In genomic region chr7:33044986-33045385, GRCh38 we compare ENCODE assay signal across 11 cellular contexts. TPM values are rescaled to one million over a fixed set of nuclear protein-coding genes. Genes with fewer than 3 reads are reported as not detected.
DNase-seq lines count a peak whose midpoint lies in the region; ATAC-seq and TF ChIP-seq lines count a peak whose summit lies in the region.
"Had no signal": no experiment of that assay in that cellular context is flagged by ENCODE, and none has a peak within 500 bp of the region (broad histone marks: within the 10 kb centered on the region; RNA-seq: fewer than 3 reads in every experiment).

No MANE protein-coding gene starts in this region.

- DNase-seq in DMS53 (lab: John Stamatoyannopoulos, UW): peak; percentile 56
- peak; percentile 37 for DNase-seq in fibroblast of the aortic adventitia (ENCODE audit: low read depth)
- no peak for DNase-seq in tibial artery
- DNase-seq in endodermal cell: no peak
- DNase-seq in BE2C: no peak
- DNase-seq in osteoblast (ENCODE audit: insufficient read length, low spot score, missing footprints): no peak
- DNase-seq: MG63 had no signal

- H3K9me3 ChIP-seq in tibial artery (no peaks in the 10 kb centered on the region), endodermal cell (ENCODE audit: control insufficient read depth, low read length) (no peaks in the 10 kb centered on the region), BE2C (no peaks in the 10 kb centered on the region), osteoblast (ENCODE audit: low read depth, low read length) (no peaks in the 10 kb centered on the region)
- H3K9me3 ChIP-seq: gastroesophageal sphincter, MG63 had no signal

- no peaks in the 10 kb centered on the region for H3K27me3 ChIP-seq in tibial artery
- H3K27me3 ChIP-seq in endodermal cell (ENCODE audit: control insufficient read depth, insufficient read depth, low read length, poor library complexity, severe bottlenecking): no peaks in the 10 kb centered on the region
- no peaks in the 10 kb centered on the region for H3K27me3 ChIP-seq in BE2C
- H3K27me3 ChIP-seq in osteoblast (ENCODE audit: insufficient read depth, low read length): no peaks in the 10 kb centered on the region
- H3K27me3 ChIP-seq: cardiac muscle cell, gastroesophageal sphincter, MG63 had no signal

- no peak overlapping the region for H3K9ac ChIP-seq in endodermal cell (ENCODE audit: extremely low read depth, low read length, poor library complexity, severe bottlenecking)

- no peak overlapping the region for H3K27ac Mint-ChIP-seq in endodermal cell

- no peak overlapping the region for H3K4me3 Mint-ChIP-seq in endodermal cell

- no peak overlapping the region for H2AFZ ChIP-seq in osteoblast (ENCODE audit: low read length)

- intact Hi-C loops in tibial artery (cut with DNase I; ENCODE audit: low total_unique reads): no loop called here

- TF ChIP-seq CTCF in fibroblast of the aortic adventitia (IDR thresholded peaks at IDR 0.05; ENCODE audit: insufficient read depth, low read length) (no peak), tibial artery (IDR thresholded peaks at IDR 0.05) (no peak), endodermal cell (conservative IDR thresholded peaks at IDR 0.05) (no peak), BE2C (IDR thresholded peaks at IDR 0.05; ENCODE audit: low read depth, low read length) (no peak), osteoblast (IDR thresholded peaks at IDR 0.05; ENCODE audit: extremely low read depth, low read depth, low read length) (no peak)

- H3K79me2 ChIP-seq in osteoblast (ENCODE audit: insufficient read depth, low read length): peaks cover 79% of the 10 kb centered on the region

- H3K36me3 ChIP-seq in tibial artery: no peaks in the 10 kb centered on the region
- no peaks in the 10 kb centered on the region for H3K36me3 ChIP-seq in endodermal cell (ENCODE audit: control insufficient read depth, insufficient read depth, low read length)
- H3K36me3 ChIP-seq in BE2C: no peaks in the 10 kb centered on the region
- H3K36me3 ChIP-seq in osteoblast (ENCODE audit: insufficient read depth, low read length): no peaks in the 10 kb centered on the region
- H3K36me3 ChIP-seq: cardiac muscle cell, gastroesophageal sphincter, MG63 had no signal

- no peak overlapping the region for H3K4me2 ChIP-seq in osteoblast (ENCODE audit: insufficient read depth, low read length)

- H3K9me3 Mint-ChIP-seq in endodermal cell: no peaks in the 10 kb centered on the region

- H3K4me1 ChIP-seq in tibial artery (peaks cover 0 to 29% (median 3%) of the 10 kb centered on the region in 4 donors), endodermal cell (ENCODE audit: control insufficient read depth, insufficient read depth, low read length) (no peaks in the 10 kb centered on the region), BE2C (peaks cover 4% of the 10 kb centered on the region; the same call in 1 of the 2 replicates), osteoblast (ENCODE audit: insufficient read depth, low read length) (peaks cover 17% of the 10 kb centered on the region)

- H3K36me3 Mint-ChIP-seq in endodermal cell (ENCODE audit: low read depth): no peaks in the 10 kb centered on the region

- no peaks in the 10 kb centered on the region for H3K27me3 Mint-ChIP-seq in endodermal cell (ENCODE audit: insufficient read depth)

- peaks cover 9% of the 10 kb centered on the region for H3K4me1 Mint-ChIP-seq in endodermal cell

- H3K4me3 ChIP-seq in fibroblast of the aortic adventitia (ENCODE audit: low read depth, low read length) (no peak overlapping the region), tibial artery (no peak overlapping the region), endodermal cell (ENCODE audit: low read length) (no peak overlapping the region), BE2C (ENCODE audit: low read depth, low read length) (no peak overlapping the region), osteoblast (ENCODE audit: insufficient read depth, low read length) (no peak overlapping the region)
- H3K4me3 ChIP-seq: cardiac muscle cell, gastroesophageal sphincter, MG63 had no signal

- H4K20me1 ChIP-seq in osteoblast (ENCODE audit: insufficient read depth, low read length): peaks cover 2% of the 10 kb centered on the region

- no peak overlapping the region for H3K27ac ChIP-seq in tibial artery
- H3K27ac ChIP-seq in endodermal cell (ENCODE audit: low read depth, low read length): no peak overlapping the region
- no peak overlapping the region for H3K27ac ChIP-seq in osteoblast (ENCODE audit: low read depth, low read length)

- ATAC-seq in GM21381 (IDR thresholded peaks at IDR 0.05; ENCODE audit: unreplicated experiment) (peak; percentile 32), HG03432 (IDR thresholded peaks at IDR 0.05; ENCODE audit: unreplicated experiment) (peak; percentile 37)
- ATAC-seq: gastroesophageal sphincter had no signal

- WGBS in endodermal cell (ENCODE audit: insufficient coverage in 1 of 2, insufficient read length in 1 of 2), 2 experiments: 48 to 100% methylated on average over 1 to 2 of the region's 2 CpGs

RNA-seq across cellular contexts. Expression of gene NT5C3A, which starts 17.6 kb away (rescaled TPM):
- total RNA-seq in fibroblast of the aortic adventitia (ENCODE audit: low replicate concordance): 17.1 and 26.8 TPM in 2 replicates
- 10 to 100 TPM; 17.5 to 22.1 TPM for total RNA-seq in endodermal cell
- polyA plus RNA-seq in endodermal cell (2013, experiment 1 of 2): 29.1 TPM
- 26.7 TPM for polyA plus RNA-seq in endodermal cell (2013, experiment 2 of 2)
- polyA plus RNA-seq in BE2C (2012; ENCODE audit: insufficient read depth, insufficient read length, low read depth): 28.6 TPM
- total RNA-seq in osteoblast: 24.2 and 25.0 TPM in 2 replicates

Comparison
In these comparisons a context has a peak if more than half of its experiments do, and no peak if none do; other contexts are left out.
1. DNase-seq: peak in DMS53 (single experiment) and fibroblast of the aortic adventitia (single experiment); none in tibial artery (0 of 2), endodermal cell (single experiment), BE2C (single experiment) and osteoblast (single experiment).